15 cellular contexts compared by ENCODE assay signal in the genomic region with DNA sequence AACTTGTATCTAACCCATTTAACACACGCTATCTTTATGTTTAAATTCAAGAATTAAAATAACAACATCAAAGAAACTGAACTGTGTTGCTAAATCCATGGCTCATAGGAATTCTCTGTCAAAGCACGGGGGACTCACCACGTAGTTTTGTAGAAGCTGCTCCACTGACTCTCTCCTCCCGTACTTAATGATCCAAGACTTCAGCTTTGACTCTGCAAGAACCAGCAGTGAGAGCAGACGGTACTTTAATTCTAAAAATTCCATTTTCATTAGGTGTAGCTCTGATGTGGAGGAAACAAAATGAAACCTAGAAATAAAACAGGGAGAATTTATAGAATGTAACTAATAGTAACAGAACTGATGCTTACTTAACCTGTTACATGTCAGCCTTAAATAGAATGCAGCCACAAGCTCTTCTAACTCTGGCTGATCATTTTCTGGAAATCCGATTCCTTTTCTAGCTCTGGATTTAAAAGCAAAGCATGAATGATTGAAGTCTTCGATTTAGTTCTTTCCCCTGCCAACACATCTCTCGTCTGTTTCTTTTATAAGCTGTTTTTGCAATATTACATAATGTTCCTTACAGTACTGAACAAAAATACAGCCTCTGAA.
DNase-seq lines count a peak whose midpoint lies in the region; TF ChIP-seq lines count a peak whose summit lies in the region.
"Had no signal": no experiment of that assay in that cellular context is flagged by ENCODE, and none has a peak within 500 bp of the region (broad histone marks: within the 10 kb centered on the region; RNA-seq: fewer than 3 reads in every experiment).

No MANE protein-coding gene starts in this region.

- H3K9me3 ChIP-seq in SJCRH30 (replicated peaks) = no peaks in the 10 kb centered on the region
- no peaks in the 10 kb centered on the region for H3K9me3 ChIP-seq in uterus
- H3K9me3 ChIP-seq: breast epithelium, ovary had no signal

- 0 out of 2 replicates have a peak, but pooled peaks cover 4% of the 10 kb centered on the region for H3K4me1 ChIP-seq in SJCRH30
- H3K4me1 ChIP-seq in uterus = no peaks in the 10 kb centered on the region
- H3K4me1 ChIP-seq: breast epithelium had no signal

- H3K36me3 ChIP-seq in SJCRH30 = no peaks in the 10 kb centered on the region
- no peaks in the 10 kb centered on the region for H3K36me3 ChIP-seq in uterus
- H3K36me3 ChIP-seq: breast epithelium, ovary, WERI-Rb-1 had no signal

- peak overlapping the region; percentile 4; the same call in 1 of the 2 replicates for H3K27ac ChIP-seq in SJCRH30
- no peak overlapping the region for H3K27ac ChIP-seq in uterus
- H3K27ac ChIP-seq: breast epithelium, ovary, WERI-Rb-1 had no signal

- DNase-seq in AG09309 (ENCODE audit: low read depth) (no peak), SJCRH30 (peak in 1 of 2 experiments; percentile 11), foreskin fibroblast (peak in 1 of 2 donors; percentile 48), retinal pigment epithelial cell (ENCODE audit: low read depth) (no peak), NOMO-1 (lab: John Stamatoyannopoulos, UW; ENCODE audit: unreplicated experiment in 2 of 2) (no peak), NCI-H2227 treated with DMSO at 0.1 percent for 48 hours (lab: John Stamatoyannopoulos, UW) (no peak), HPDE6-E6E7 (ENCODE audit: extremely low spot score) (no peak), uterus (no peak)
- DNase-seq: activated T-cell treated with anti-CD3 and anti-CD28 coated beads, Interleukin-2, amount 50 U/mL, for 48 hours; erythroblast; NCI-H345; ovary; SIG-M5; WERI-Rb-1 had no signal

- TF ChIP-seq CTCF in AG09309 (IDR thresholded peaks at IDR 0.05; ENCODE audit: control insufficient read depth, insufficient read depth, low read depth, low read length, missing control alignments) (no peak), foreskin fibroblast (IDR thresholded peaks at IDR 0.05; ENCODE audit: low read depth, low read length) (no peak), retinal pigment epithelial cell (conservative IDR thresholded peaks at IDR 0.05; ENCODE audit: low read depth, low read length) (no peak), uterus (IDR thresholded peaks at IDR 0.05) (no peak)

- TF ChIP-seq POLR2A in uterus (IDR thresholded peaks at IDR 0.05) = no peak

- intact Hi-C loops in uterus (cut with DNase I; ENCODE audit: low total_unique reads) = no loop called here

- peak overlapping the region; percentile 21 for H3K4me3 ChIP-seq in AG09309 (ENCODE audit: control insufficient read depth, low read depth, low read length)
- H3K4me3 ChIP-seq in SJCRH30 = no peak overlapping the region
- H3K4me3 ChIP-seq in foreskin fibroblast (ENCODE audit: low read depth in 1 of 2, low read length in 2 of 2) = peak overlapping the region; percentile 25 to 30
- H3K4me3 ChIP-seq in retinal pigment epithelial cell (ENCODE audit: low read length) = peak overlapping the region; percentile 26
- H3K4me3 ChIP-seq in uterus = no peak overlapping the region
- H3K4me3 ChIP-seq: breast epithelium, ovary had no signal

- H3K27me3 ChIP-seq in SJCRH30 = no peaks in the 10 kb centered on the region
- H3K27me3 ChIP-seq in uterus = no peaks in the 10 kb centered on the region
- H3K27me3 ChIP-seq: breast epithelium, ovary had no signal

Comparison
In these comparisons a context has a peak if more than half of its experiments do, and no peak if none do; other contexts are left out.
1. H3K4me3 ChIP-seq: peak in AG09309 (single experiment), foreskin fibroblast (2 of 2) and retinal pigment epithelial cell (single experiment); none in SJCRH30 (single experiment) and uterus (0 of 2).